In the genomic region with DNA sequence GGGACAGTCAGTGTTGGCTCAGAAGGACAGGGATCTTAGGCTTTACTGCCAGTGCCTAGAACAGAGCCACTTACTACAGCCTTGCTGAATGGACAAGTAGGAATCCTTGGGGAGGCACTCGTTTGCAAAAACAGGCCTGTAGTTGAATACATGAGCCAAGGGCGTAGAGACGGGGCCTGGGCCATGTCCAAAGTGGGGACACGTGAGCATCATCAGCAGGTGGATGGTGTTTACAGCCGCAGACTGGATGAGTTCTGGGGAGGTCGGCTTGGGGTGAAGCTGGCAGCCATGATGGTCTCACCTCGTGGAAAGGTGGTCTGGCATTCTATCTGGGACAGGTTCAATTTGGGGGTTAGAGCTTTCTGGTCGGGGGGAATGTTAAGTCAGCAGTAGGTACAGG, we compare ENCODE assay signal across 28 cellular contexts. TPM values are rescaled to one million over a fixed set of nuclear protein-coding genes. Genes with fewer than 3 reads are reported as not detected.
"Had no signal": no experiment of that assay in that cellular context is flagged by ENCODE, and none has a peak within 500 bp of the region (broad histone marks: within the 10 kb centered on the region; RNA-seq: fewer than 3 reads in every experiment).

No MANE protein-coding gene starts in this region.

- H3K27ac ChIP-seq: hepatocyte, left ventricle myocardium inferior, neural progenitor cell, ovary, sigmoid colon, tibial nerve, upper lobe of left lung, vagina had no signal

- H3K4me1 ChIP-seq: left ventricle myocardium inferior, neural progenitor cell, sigmoid colon, tibial nerve, upper lobe of left lung, vagina had no signal

- H3K36me3 ChIP-seq: left ventricle myocardium inferior, neural progenitor cell, ovary, sigmoid colon, tibial nerve, upper lobe of left lung, vagina had no signal

- H3K27ac Mint-ChIP-seq: mesothelial cell of epicardium; naive B cell; natural killer cell; nephron progenitor cell; neural progenitor cell; progenitor cell of endocrine pancreas; stimulated activated memory B cell treated with anti-CD40 and anti-IgM and Interleukin-4, amounts not matched to agents 10 μg/mL and 1 μg/mL and 100 μg/mL, for 72 hours; stimulated activated naive CD8-positive, alpha-beta T cell treated with anti-CD3 and anti-CD28 coated beads, Interleukin-15, amount 100 ng/mL, for 72 hours had no signal

- H3K79me2 ChIP-seq: hepatocyte had no signal

- H3K4me2 ChIP-seq: hepatocyte, neural progenitor cell, smooth muscle cell had no signal

- DNase-seq: islet precursor cell; left ventricle myocardium inferior; mesendoderm; naive B cell; natural killer cell; nephron progenitor cell; ovary; retina; right cardiac atrium; sigmoid colon; stimulated activated CD4-positive, alpha-beta T cell treated with anti-CD3 and anti-CD28 coated beads, Interleukin-1b, Interleukin-23, amount 100 ng/mL, for 48 hours; stimulated activated CD4-positive, alpha-beta T cell treated with anti-CD3 and anti-CD28 coated beads, Interleukin-2, amount 100 ng/mL, for 48 hours; stimulated activated CD4-positive, alpha-beta T cell treated with anti-CD3 and anti-CD28 coated beads, Interleukin-4, amount 100 ng/mL, for 4 hours; stimulated activated CD8-positive, alpha-beta memory T cell treated with anti-CD3 and anti-CD28 coated beads, Interleukin-4, amount 100 ng/mL, for 48 hours; stimulated activated naive CD4-positive, alpha-beta T cell treated with Interleukin-2 at 50 U/mL for 16 hours; stimulated activated naive CD8-positive, alpha-beta T cell treated with anti-CD3 and anti-CD28 coated beads, Interleukin-15, amount 100 ng/mL, for 72 hours; substantia nigra; upper lobe of left lung had no signal

- H3K9me3 Mint-ChIP-seq: mesothelial cell of epicardium; natural killer cell; neural progenitor cell; stimulated activated naive CD8-positive, alpha-beta T cell treated with anti-CD3 and anti-CD28 coated beads, Interleukin-15, amount 100 ng/mL, for 72 hours had no signal

- H3K9ac ChIP-seq: neural progenitor cell had no signal

- H3K4me3 Mint-ChIP-seq: mesothelial cell of epicardium; naive B cell; natural killer cell; nephron progenitor cell; neural progenitor cell; stimulated activated memory B cell treated with anti-CD40 and anti-IgM and Interleukin-4, amounts not matched to agents 10 μg/mL and 1 μg/mL and 100 μg/mL, for 72 hours; stimulated activated naive CD8-positive, alpha-beta T cell treated with anti-CD3 and anti-CD28 coated beads, Interleukin-15, amount 100 ng/mL, for 72 hours had no signal

- H3K4me3 ChIP-seq: hepatocyte, left ventricle myocardium inferior, lung, neural progenitor cell, ovary, sigmoid colon, smooth muscle cell, tibial nerve, upper lobe of left lung, vagina had no signal

- H3K4me1 Mint-ChIP-seq: mesothelial cell of epicardium; naive B cell; nephron progenitor cell; neural progenitor cell; stimulated activated memory B cell treated with anti-CD40 and anti-IgM and Interleukin-4, amounts not matched to agents 10 μg/mL and 1 μg/mL and 100 μg/mL, for 72 hours had no signal

- H3K27me3 Mint-ChIP-seq: stimulated activated naive CD8-positive, alpha-beta T cell treated with anti-CD3 and anti-CD28 coated beads, Interleukin-15, amount 100 ng/mL, for 72 hours had no signal

- H3K27me3 ChIP-seq: hepatocyte, neural progenitor cell, ovary, sigmoid colon, tibial nerve, upper lobe of left lung, vagina had no signal

- H2AFZ ChIP-seq: hepatocyte, neural progenitor cell had no signal

- ATAC-seq: natural killer cell; stimulated activated memory B cell treated with anti-CD40 and anti-IgM and Interleukin-4, amounts not matched to agents 10 μg/mL and 1 μg/mL and 100 μg/mL, for 72 hours; stimulated activated naive CD8-positive, alpha-beta T cell treated with anti-CD3 and anti-CD28 coated beads, Interleukin-15, amount 100 ng/mL, for 72 hours had no signal

- H3K9me3 ChIP-seq: left ventricle myocardium inferior, ovary, sigmoid colon, tibial nerve, upper lobe of left lung, vagina had no signal

- H3K36me3 Mint-ChIP-seq: mesothelial cell of epicardium; natural killer cell; neural progenitor cell; stimulated activated memory B cell treated with anti-CD40 and anti-IgM and Interleukin-4, amounts not matched to agents 10 μg/mL and 1 μg/mL and 100 μg/mL, for 72 hours had no signal

RNA-seq across cellular contexts. Expression of a gene that starts 25.0 kb away (rescaled TPM):
- total RNA-seq: kidney epithelial cell, progenitor cell of endocrine pancreas, smooth muscle cell had no signal
- polyA plus RNA-seq: hepatocyte, smooth muscle cell had no signal
